Comparison of ENCODE assay signal across 20 cellular contexts in genomic region chr19:19152668-19153384, GRCh38. TPM values are rescaled to one million over a fixed set of nuclear protein-coding genes. Genes with fewer than 3 reads are reported as not detected.
"Had no signal": no experiment of that assay in that cellular context is flagged by ENCODE, and none has a peak within 500 bp of the region (broad histone marks: within the 10 kb centered on the region; RNA-seq: fewer than 3 reads in every experiment).

No MANE protein-coding gene starts in this region.

- H3K4me3 Mint-ChIP-seq: activated CD4-positive, alpha-beta T cell treated with anti-CD3 and anti-CD28 coated beads, Interleukin-2, amount 10 ng/mL, durations not matched to agents 24 days and 14 days; activated T-helper 1 cell treated with anti-CD3 and anti-CD28 coated beads, Interleukin-12 subunit alpha, Interleukin-12 subunit beta, Interleukin-2, Interleukin-4 antibody, amounts not matched to agents 30 ng/mL and 10 ng/mL and 1 ng/mL, durations not matched to agents 14 hours and 24 hours and 36 hours; memory B cell; natural killer cell; T-helper 17 cell; type B pancreatic cell; WTC11 had no signal

- FAIRE-seq: islet of Langerhans had no signal

- H3K9me3 ChIP-seq: colonic mucosa, prostate gland, suprapubic skin had no signal

- H3K27me3 ChIP-seq: colonic mucosa, suprapubic skin had no signal

- H3K27me3 Mint-ChIP-seq: activated CD4-positive, alpha-beta T cell treated with anti-CD3 and anti-CD28 coated beads, Interleukin-2, amount 10 ng/mL, durations not matched to agents 24 days and 14 days; memory B cell; T-helper 17 cell; type B pancreatic cell had no signal

- H3K36me3 Mint-ChIP-seq: natural killer cell, type B pancreatic cell, WTC11 had no signal

- DNase-seq: activated CD4-positive, alpha-beta T cell treated with anti-CD3 and anti-CD28 coated beads, Interleukin-2, amount 10 ng/mL, durations not matched to agents 24 days and 14 days; activated naive CD4-positive, alpha-beta T cell treated with Interleukin-2 at 50 U/mL for 16 hours; caudate nucleus; colonic mucosa; foreskin melanocyte; head of caudate nucleus; natural killer cell; occipital lobe; stimulated activated CD4-positive, alpha-beta T cell treated with anti-CD3 and anti-CD28 coated beads, Interleukin-12 subunit alpha, Interleukin-12 subunit beta, amount 100 ng/mL, for 4 hours; stimulated activated naive CD8-positive, alpha-beta T cell treated with anti-CD3 and anti-CD28 coated beads, Interleukin-15, Interleukin-2, amounts not matched to agents 100 U/mL and 50 U/mL, for 24 hours; T-helper 17 cell had no signal

- H3K27ac Mint-ChIP-seq: activated CD4-positive, alpha-beta T cell treated with anti-CD3 and anti-CD28 coated beads, Interleukin-2, amount 10 ng/mL, durations not matched to agents 24 days and 14 days; activated T-helper 1 cell treated with anti-CD3 and anti-CD28 coated beads, Interleukin-12 subunit alpha, Interleukin-12 subunit beta, Interleukin-2, Interleukin-4 antibody, amounts not matched to agents 30 ng/mL and 10 ng/mL and 1 ng/mL, durations not matched to agents 14 hours and 24 hours and 36 hours; memory B cell; natural killer cell; T-helper 17 cell; type B pancreatic cell; WTC11 had no signal

- H3K4me1 ChIP-seq: colonic mucosa, prostate gland, suprapubic skin had no signal

- H3K36me3 ChIP-seq: prostate gland had no signal

- H3K9me3 Mint-ChIP-seq: activated CD4-positive, alpha-beta T cell treated with anti-CD3 and anti-CD28 coated beads, Interleukin-2, amount 10 ng/mL, durations not matched to agents 24 days and 14 days; activated T-helper 1 cell treated with anti-CD3 and anti-CD28 coated beads, Interleukin-12 subunit alpha, Interleukin-12 subunit beta, Interleukin-2, Interleukin-4 antibody, amounts not matched to agents 30 ng/mL and 10 ng/mL and 1 ng/mL, durations not matched to agents 14 hours and 24 hours and 36 hours; type B pancreatic cell; WTC11 had no signal

- H3K27ac ChIP-seq: colonic mucosa, prostate gland, suprapubic skin had no signal

- ATAC-seq: left lobe of liver; natural killer cell; sciatic nerve; stimulated activated naive CD8-positive, alpha-beta T cell treated with anti-CD3 and anti-CD28 coated beads, Interleukin-15, Interleukin-2, amounts not matched to agents 100 U/mL and 50 U/mL, for 24 hours; T-helper 17 cell; WTC11 had no signal

- H3K4me3 ChIP-seq: colonic mucosa, prostate gland, suprapubic skin had no signal

- H3K4me1 Mint-ChIP-seq: activated CD4-positive, alpha-beta T cell treated with anti-CD3 and anti-CD28 coated beads, Interleukin-2, amount 10 ng/mL, durations not matched to agents 24 days and 14 days; natural killer cell; T-helper 17 cell had no signal

RNA-seq across cellular contexts. Expression of gene MEF2B, which starts 17.2 kb away (rescaled TPM):
- total RNA-seq: occipital lobe, prostate gland had no signal
